1 cellular context compared by ENCODE assay signal in the genomic region with DNA sequence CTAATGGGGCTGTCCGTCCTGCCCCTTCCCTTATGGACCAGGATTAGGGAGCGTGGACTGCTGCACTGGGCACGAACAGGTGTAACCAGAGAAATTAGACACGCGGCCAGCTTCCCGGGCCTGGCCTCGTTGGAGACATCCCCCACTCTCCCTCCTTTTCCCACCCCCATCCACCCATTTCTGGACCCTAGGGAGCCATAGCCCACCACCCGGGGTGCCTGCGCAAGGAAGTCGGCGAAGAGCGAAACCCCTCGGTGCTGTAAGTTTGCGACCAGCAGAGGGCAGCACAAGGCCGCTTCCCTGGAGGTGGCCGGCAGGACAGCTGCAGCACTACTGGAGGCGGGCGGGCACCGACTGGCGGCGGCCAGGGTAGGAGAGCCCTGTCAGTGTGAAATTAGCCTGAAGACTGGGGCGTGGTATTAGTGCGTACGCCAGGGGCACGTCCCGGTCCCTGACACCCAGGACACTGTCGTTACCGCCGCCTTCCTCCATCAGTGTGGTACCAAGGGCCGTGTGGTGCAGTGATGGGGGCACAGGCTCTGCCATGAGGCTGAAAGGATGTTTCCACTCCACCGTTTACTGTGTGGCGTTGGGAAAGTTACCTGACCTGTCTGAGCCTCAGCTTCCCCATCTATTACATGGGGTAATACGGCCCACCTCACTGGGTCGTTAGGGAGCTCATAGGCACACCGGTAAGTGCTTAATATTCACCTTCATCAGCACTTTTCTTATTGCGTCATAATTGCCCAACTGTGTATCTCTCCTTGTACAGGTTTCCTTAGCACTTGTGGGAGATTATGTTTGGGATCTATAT.
A peak's percentile ranks its signal among the peaks of the same experiment; 100 is the strongest.
TF ChIP-seq lines count a peak whose summit lies in the region.

No MANE protein-coding gene starts in this region.

TF ChIP-seq in HepG2, 621 proteins besides CTCF, POLR2A, EP300 and RAD21 (continued from another document and continues in another):
- TF ChIP-seq, protein P1, sequence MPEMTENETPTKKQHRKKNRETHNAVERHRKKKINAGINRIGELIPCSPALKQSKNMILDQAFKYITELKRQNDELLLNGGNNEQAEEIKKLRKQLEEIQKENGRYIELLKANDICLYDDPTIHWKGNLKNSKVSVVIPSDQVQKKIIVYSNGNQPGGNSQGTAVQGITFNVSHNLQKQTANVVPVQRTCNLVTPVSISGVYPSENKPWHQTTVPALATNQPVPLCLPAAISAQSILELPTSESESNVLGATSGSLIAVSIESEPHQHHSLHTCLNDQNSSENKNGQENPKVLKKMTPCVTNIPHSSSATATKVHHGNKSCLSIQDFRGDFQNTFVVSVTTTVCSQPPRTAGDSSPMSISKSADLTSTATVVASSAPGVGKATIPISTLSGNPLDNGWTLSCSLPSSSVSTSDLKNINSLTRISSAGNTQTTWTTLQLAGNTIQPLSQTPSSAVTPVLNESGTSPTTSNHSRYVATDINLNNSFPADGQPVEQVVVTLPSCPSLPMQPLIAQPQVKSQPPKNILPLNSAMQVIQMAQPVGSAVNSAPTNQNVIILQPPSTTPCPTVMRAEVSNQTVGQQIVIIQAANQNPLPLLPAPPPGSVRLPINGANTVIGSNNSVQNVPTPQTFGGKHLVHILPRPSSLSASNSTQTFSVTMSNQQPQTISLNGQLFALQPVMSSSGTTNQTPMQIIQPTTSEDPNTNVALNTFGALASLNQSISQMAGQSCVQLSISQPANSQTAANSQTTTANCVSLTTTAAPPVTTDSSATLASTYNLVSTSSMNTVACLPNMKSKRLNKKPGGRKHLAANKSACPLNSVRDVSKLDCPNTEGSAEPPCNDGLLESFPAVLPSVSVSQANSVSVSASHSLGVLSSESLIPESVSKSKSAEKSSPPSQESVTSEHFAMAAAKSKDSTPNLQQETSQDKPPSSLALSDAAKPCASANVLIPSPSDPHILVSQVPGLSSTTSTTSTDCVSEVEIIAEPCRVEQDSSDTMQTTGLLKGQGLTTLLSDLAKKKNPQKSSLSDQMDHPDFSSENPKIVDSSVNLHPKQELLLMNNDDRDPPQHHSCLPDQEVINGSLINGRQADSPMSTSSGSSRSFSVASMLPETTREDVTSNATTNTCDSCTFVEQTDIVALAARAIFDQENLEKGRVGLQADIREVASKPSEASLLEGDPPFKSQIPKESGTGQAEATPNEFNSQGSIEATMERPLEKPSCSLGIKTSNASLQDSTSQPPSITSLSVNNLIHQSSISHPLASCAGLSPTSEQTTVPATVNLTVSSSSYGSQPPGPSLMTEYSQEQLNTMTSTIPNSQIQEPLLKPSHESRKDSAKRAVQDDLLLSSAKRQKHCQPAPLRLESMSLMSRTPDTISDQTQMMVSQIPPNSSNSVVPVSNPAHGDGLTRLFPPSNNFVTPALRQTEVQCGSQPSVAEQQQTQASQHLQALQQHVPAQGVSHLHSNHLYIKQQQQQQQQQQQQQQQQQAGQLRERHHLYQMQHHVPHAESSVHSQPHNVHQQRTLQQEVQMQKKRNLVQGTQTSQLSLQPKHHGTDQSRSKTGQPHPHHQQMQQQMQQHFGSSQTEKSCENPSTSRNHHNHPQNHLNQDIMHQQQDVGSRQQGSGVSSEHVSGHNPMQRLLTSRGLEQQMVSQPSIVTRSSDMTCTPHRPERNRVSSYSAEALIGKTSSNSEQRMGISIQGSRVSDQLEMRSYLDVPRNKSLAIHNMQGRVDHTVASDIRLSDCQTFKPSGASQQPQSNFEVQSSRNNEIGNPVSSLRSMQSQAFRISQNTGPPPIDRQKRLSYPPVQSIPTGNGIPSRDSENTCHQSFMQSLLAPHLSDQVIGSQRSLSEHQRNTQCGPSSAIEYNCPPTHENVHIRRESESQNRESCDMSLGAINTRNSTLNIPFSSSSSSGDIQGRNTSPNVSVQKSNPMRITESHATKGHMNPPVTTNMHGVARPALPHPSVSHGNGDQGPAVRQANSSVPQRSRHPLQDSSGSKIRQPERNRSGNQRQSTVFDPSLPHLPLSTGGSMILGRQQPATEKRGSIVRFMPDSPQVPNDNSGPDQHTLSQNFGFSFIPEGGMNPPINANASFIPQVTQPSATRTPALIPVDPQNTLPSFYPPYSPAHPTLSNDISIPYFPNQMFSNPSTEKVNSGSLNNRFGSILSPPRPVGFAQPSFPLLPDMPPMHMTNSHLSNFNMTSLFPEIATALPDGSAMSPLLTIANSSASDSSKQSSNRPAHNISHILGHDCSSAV (CRISPR knock-in tag; IDR thresholded peaks at IDR 0.05; ENCODE audit: borderline replicate concordance), result no peak
- TF ChIP-seq FOXA1 (IDR thresholded peaks at IDR 0.05), result no peak
- 0 out of 2 replicates have a peak, but pooled peaks have one; percentile 24 for TF ChIP-seq FOXA1 (CRISPR knock-in tag; IDR thresholded peaks at IDR 0.05)
- TF ChIP-seq THYN1 (CRISPR knock-in tag; IDR thresholded peaks at IDR 0.05; ENCODE audit: borderline replicate concordance, low read depth), result no peak
- TF ChIP-seq ZNF687 (CRISPR knock-in tag; IDR thresholded peaks at IDR 0.05), result peak; percentile 77
- no peak for TF ChIP-seq FLYWCH1 (CRISPR knock-in tag; IDR thresholded peaks at IDR 0.05)
- TF ChIP-seq ZNF562 (CRISPR knock-in tag; IDR thresholded peaks at IDR 0.05; ENCODE audit: borderline replicate concordance), result 0 out of 2 replicates have a peak, but pooled peaks have one; percentile 45
- TF ChIP-seq ZSCAN30 (CRISPR knock-in tag; IDR thresholded peaks at IDR 0.05), result no peak
- TF ChIP-seq TBP (CRISPR knock-in tag; IDR thresholded peaks at IDR 0.05), result no peak
- no peak for TF ChIP-seq SOX13 (IDR thresholded peaks at IDR 0.05)
- TF ChIP-seq SOX13 (CRISPR knock-in tag; conservative IDR thresholded peaks at IDR 0.05 in 1 of 2, IDR thresholded peaks at IDR 0.05 in 1 of 2), result no peak
- TF ChIP-seq U2AF1 (optimal IDR thresholded peaks at IDR 0.05; ENCODE audit: low read depth, low read length), result no peak
- TF ChIP-seq ZBTB49 (CRISPR knock-in tag; IDR thresholded peaks at IDR 0.05; ENCODE audit: borderline replicate concordance), result no peak
- no peak for TF ChIP-seq ISX (CRISPR knock-in tag; conservative IDR thresholded peaks at IDR 0.05)
- TF ChIP-seq TCF12 (IDR thresholded peaks at IDR 0.05), result no peak
- no peak for TF ChIP-seq TCF12 (CRISPR knock-in tag; IDR thresholded peaks at IDR 0.05)
- TF ChIP-seq MAF1 (CRISPR knock-in tag; IDR thresholded peaks at IDR 0.05; ENCODE audit: borderline replicate concordance), result no peak
- TF ChIP-seq PITX1 (CRISPR knock-in tag; IDR thresholded peaks at IDR 0.05), result peak; percentile 75; the same call in 1 of the 2 replicates
- no peak for TF ChIP-seq RNF219 (CRISPR knock-in tag; IDR thresholded peaks at IDR 0.05)
- no peak for TF ChIP-seq MED1 (CRISPR knock-in tag; IDR thresholded peaks at IDR 0.05)
- no peak for TF ChIP-seq FOSL1 (CRISPR knock-in tag; IDR thresholded peaks at IDR 0.05; ENCODE audit: borderline replicate concordance)
- 0 out of 4 replicates have a peak, but pooled peaks of 1 of the 2 experiments have one; percentile 44 for TF ChIP-seq KLF16 (CRISPR knock-in tag; IDR thresholded peaks at IDR 0.05)
- TF ChIP-seq SRF (IDR thresholded peaks at IDR 0.05; ENCODE audit: low read depth, low read length), result no peak
- TF ChIP-seq HMGXB4 (CRISPR knock-in tag; IDR thresholded peaks at IDR 0.05; ENCODE audit: borderline replicate concordance in 1 of 2, low read depth in 1 of 2), result peak; percentile 81 to 92
- TF ChIP-seq IKZF1 (IDR thresholded peaks at IDR 0.05), result no peak
- TF ChIP-seq ZBTB26 (CRISPR knock-in tag; IDR thresholded peaks at IDR 0.05; ENCODE audit: borderline replicate concordance), result peak; percentile 57; the same call in 1 of the 2 replicates
- TF ChIP-seq AGO2 (optimal IDR thresholded peaks at IDR 0.05; ENCODE audit: low read depth, low read length), result no peak
- TF ChIP-seq ZNF740 (CRISPR knock-in tag; IDR thresholded peaks at IDR 0.05), result no peak
- no peak for TF ChIP-seq ZNF891 (CRISPR knock-in tag; IDR thresholded peaks at IDR 0.05)
- peak; percentile 49 for TF ChIP-seq RBM39 (IDR thresholded peaks at IDR 0.05; ENCODE audit: low read depth, low read length, poor library complexity, severe bottlenecking)
